1 cellular context compared by ENCODE assay signal in the genomic region with DNA sequence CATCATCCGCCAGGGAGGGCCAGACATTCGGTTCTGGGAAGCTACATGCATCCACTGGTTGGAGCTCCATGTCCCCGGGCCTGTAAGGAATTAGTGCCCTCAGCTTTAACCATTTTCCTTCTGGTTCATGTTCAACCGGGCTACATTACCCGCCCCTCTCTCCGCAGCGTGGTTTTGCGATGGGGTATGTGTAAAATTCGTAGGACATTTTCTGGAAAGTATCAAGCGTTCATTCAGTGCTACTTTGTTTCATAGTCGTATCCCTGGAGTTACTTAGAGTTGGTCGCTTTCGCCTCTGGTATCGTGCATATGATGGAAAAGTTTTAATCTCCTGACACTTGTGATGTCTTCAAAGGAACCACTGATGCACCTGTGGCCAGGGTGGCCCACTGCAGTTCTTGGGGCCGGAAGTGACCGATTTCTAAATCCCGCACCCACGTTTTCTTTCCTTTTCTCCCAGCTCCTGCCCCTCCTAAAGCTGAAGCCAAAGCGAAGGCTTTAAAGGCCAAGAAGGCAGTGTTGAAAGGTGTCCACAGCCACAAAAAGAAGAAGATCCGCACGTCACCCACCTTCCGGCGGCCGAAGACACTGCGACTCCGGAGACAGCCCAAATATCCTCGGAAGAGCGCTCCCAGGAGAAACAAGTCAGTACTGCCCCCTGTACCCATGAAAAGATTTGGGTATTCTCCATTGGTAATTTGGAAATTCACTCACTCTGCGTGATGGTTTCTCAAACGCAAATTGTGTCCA.
TF ChIP-seq lines count a peak whose summit lies in the region.

No MANE protein-coding gene starts in this region.

TF ChIP-seq in WTC11, 78 proteins besides CTCF, POLR2A, EP300 and RAD21:
- TF ChIP-seq, protein P1, sequence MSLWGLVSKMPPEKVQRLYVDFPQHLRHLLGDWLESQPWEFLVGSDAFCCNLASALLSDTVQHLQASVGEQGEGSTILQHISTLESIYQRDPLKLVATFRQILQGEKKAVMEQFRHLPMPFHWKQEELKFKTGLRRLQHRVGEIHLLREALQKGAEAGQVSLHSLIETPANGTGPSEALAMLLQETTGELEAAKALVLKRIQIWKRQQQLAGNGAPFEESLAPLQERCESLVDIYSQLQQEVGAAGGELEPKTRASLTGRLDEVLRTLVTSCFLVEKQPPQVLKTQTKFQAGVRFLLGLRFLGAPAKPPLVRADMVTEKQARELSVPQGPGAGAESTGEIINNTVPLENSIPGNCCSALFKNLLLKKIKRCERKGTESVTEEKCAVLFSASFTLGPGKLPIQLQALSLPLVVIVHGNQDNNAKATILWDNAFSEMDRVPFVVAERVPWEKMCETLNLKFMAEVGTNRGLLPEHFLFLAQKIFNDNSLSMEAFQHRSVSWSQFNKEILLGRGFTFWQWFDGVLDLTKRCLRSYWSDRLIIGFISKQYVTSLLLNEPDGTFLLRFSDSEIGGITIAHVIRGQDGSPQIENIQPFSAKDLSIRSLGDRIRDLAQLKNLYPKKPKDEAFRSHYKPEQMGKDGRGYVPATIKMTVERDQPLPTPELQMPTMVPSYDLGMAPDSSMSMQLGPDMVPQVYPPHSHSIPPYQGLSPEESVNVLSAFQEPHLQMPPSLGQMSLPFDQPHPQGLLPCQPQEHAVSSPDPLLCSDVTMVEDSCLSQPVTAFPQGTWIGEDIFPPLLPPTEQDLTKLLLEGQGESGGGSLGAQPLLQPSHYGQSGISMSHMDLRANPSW (CRISPR knock-in tag; conservative IDR thresholded peaks at IDR 0.05; ENCODE audit: low read depth) = no peak
- TF ChIP-seq, protein P2, sequence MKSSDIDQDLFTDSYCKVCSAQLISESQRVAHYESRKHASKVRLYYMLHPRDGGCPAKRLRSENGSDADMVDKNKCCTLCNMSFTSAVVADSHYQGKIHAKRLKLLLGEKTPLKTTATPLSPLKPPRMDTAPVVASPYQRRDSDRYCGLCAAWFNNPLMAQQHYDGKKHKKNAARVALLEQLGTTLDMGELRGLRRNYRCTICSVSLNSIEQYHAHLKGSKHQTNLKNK (CRISPR knock-in tag; IDR thresholded peaks at IDR 0.05) = peak; percentile 47; the same call in 1 of the 2 replicates
- no peak for TF ChIP-seq ATF1 (CRISPR knock-in tag; IDR thresholded peaks at IDR 0.05)
- peak; percentile 8; the same call in 1 of the 2 replicates for TF ChIP-seq SMAD3 (CRISPR knock-in tag; IDR thresholded peaks at IDR 0.05; ENCODE audit: borderline replicate concordance)
- 0 out of 2 replicates have a peak, but pooled peaks have one; percentile 10 for TF ChIP-seq ZNF416 (CRISPR knock-in tag; IDR thresholded peaks at IDR 0.05)
- 0 out of 2 replicates have a peak, but pooled peaks have one; percentile 6 for TF ChIP-seq TCF7 (CRISPR knock-in tag; IDR thresholded peaks at IDR 0.05; ENCODE audit: low read depth)
- TF ChIP-seq PRRX2 (CRISPR knock-in tag; IDR thresholded peaks at IDR 0.05) = 0 out of 2 replicates have a peak, but pooled peaks have one; percentile 34
- TF ChIP-seq, protein P3, sequence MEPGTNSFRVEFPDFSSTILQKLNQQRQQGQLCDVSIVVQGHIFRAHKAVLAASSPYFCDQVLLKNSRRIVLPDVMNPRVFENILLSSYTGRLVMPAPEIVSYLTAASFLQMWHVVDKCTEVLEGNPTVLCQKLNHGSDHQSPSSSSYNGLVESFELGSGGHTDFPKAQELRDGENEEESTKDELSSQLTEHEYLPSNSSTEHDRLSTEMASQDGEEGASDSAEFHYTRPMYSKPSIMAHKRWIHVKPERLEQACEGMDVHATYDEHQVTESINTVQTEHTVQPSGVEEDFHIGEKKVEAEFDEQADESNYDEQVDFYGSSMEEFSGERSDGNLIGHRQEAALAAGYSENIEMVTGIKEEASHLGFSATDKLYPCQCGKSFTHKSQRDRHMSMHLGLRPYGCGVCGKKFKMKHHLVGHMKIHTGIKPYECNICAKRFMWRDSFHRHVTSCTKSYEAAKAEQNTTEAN (CRISPR knock-in tag; IDR thresholded peaks at IDR 0.05) = no peak
- TF ChIP-seq ZNF671 (CRISPR knock-in tag; IDR thresholded peaks at IDR 0.05) = 0 out of 2 replicates have a peak, but pooled peaks have one; percentile 20
- 0 out of 2 replicates have a peak, but pooled peaks have one; percentile 27 for TF ChIP-seq EMX1 (CRISPR knock-in tag; IDR thresholded peaks at IDR 0.05)
- TF ChIP-seq, protein P4, sequence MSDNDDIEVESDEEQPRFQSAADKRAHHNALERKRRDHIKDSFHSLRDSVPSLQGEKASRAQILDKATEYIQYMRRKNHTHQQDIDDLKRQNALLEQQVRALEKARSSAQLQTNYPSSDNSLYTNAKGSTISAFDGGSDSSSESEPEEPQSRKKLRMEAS (CRISPR knock-in tag; IDR thresholded peaks at IDR 0.05) = no peak
